In the genomic region with DNA sequence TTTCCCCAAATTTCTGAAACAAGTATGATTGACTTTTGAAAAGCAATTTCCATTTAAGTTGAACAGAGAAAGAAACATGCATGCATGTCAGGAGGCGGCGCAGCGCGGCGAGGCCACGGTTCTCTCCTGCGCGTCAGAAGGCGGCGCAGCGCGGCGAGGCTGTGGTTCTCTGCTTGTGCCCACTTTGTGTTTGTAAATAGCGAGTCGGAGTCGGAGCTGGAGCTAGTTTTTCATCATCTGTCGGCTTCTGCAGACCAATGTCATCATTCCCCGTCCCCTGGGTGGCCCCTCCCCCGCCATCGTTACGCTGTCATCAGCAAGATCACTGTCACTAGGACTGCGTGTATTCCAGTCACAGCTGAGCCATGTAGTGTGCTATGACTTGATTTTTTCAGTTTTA, we compare ENCODE assay signal across 23 cellular contexts. TPM values are rescaled to one million over a fixed set of nuclear protein-coding genes. Genes with fewer than 3 reads are reported as not detected.
A peak's percentile ranks its signal among the peaks of the same experiment; 100 is the strongest.
DNase-seq lines count a peak whose midpoint lies in the region; ATAC-seq and TF ChIP-seq lines count a peak whose summit lies in the region.
"Had no signal": no experiment of that assay in that cellular context is flagged by ENCODE, and none has a peak within 500 bp of the region (broad histone marks: within the 10 kb centered on the region; RNA-seq: fewer than 3 reads in every experiment).

No MANE protein-coding gene starts in this region.

- H3K4me1 Mint-ChIP-seq in immature natural killer cell = peaks cover 52 to 63% of the 10 kb centered on the region in 2 donors

- H3K27ac ChIP-seq in BLaER1 (peak overlapping the region; percentile 86), osteoblast (ENCODE audit: low read depth, low read length) (no peak overlapping the region)
- H3K27ac ChIP-seq: pancreas, RWPE1, uterus had no signal

- H3K4me3 ChIP-seq in BLaER1 (no peak overlapping the region), NB4 (ENCODE audit: low read depth, low read length) (no peak overlapping the region), osteoblast (ENCODE audit: insufficient read depth, low read length) (no peak overlapping the region)
- H3K4me3 ChIP-seq: MG63, pancreas, right lobe of liver, uterus had no signal

- H2AFZ ChIP-seq in osteoblast (ENCODE audit: low read length) = no peak overlapping the region

- no peak for TF ChIP-seq POLR2A in NB4 (IDR thresholded peaks at IDR 0.05; ENCODE audit: extremely low read depth, insufficient read length)

- peak overlapping the region; percentile 95 for H3K4me2 ChIP-seq in BLaER1
- H3K4me2 ChIP-seq in osteoblast (ENCODE audit: insufficient read depth, low read length) = no peak overlapping the region

- H3K9me3 Mint-ChIP-seq in immature natural killer cell = peaks cover 0 to 3% (median 0%) of the 10 kb centered on the region in 6 donors
- H3K9me3 Mint-ChIP-seq: activated T-helper 2 cell treated with anti-CD3 and anti-CD28 coated beads, Interferon-gamma antibody, Interleukin-2, Interleukin-4, amounts not matched to agents 10 μg/mL and 5 μg/mL and 100 μg/mL, durations not matched to agents 14 hours and 24 hours and 36 hours; CD4-positive, alpha-beta T cell had no signal

- H3K36me3 ChIP-seq in BLaER1 (no peaks in the 10 kb centered on the region), osteoblast (ENCODE audit: insufficient read depth, low read length) (no peaks in the 10 kb centered on the region)
- H3K36me3 ChIP-seq: MG63, pancreas, right lobe of liver, uterus had no signal

- peak overlapping the region in 5 of 6 donors; percentile 89 to 95 (median 90) for H3K27ac Mint-ChIP-seq in immature natural killer cell
- H3K27ac Mint-ChIP-seq: activated T-helper 2 cell treated with anti-CD3 and anti-CD28 coated beads, Interferon-gamma antibody, Interleukin-2, Interleukin-4, amounts not matched to agents 10 μg/mL and 5 μg/mL and 100 μg/mL, durations not matched to agents 14 hours and 24 hours and 36 hours; CD4-positive, alpha-beta T cell had no signal

- peak overlapping the region; percentile 65 to 72 (median 68) for H3K4me3 Mint-ChIP-seq in immature natural killer cell

- ATAC-seq in HG03457 (IDR thresholded peaks at IDR 0.05; ENCODE audit: unreplicated experiment) (no peak), GM21619 (IDR thresholded peaks at IDR 0.05; ENCODE audit: unreplicated experiment) (no peak), HG03442 (IDR thresholded peaks at IDR 0.05; ENCODE audit: unreplicated experiment) (no peak)

- TF ChIP-seq CTCF in NB4 (IDR thresholded peaks at IDR 0.05; ENCODE audit: low read depth, low read length) = no peak
- no peak for TF ChIP-seq CTCF in osteoblast (IDR thresholded peaks at IDR 0.05; ENCODE audit: extremely low read depth, low read depth, low read length)

- H3K27me3 ChIP-seq in BLaER1 (no peaks in the 10 kb centered on the region), osteoblast (ENCODE audit: insufficient read depth, low read length) (no peaks in the 10 kb centered on the region)
- H3K27me3 ChIP-seq: MG63, pancreas, right lobe of liver, uterus had no signal

- H4K20me1 ChIP-seq in BLaER1 (peaks cover 72% of the 10 kb centered on the region), osteoblast (ENCODE audit: insufficient read depth, low read length) (peaks cover 62% of the 10 kb centered on the region)

- H3K79me2 ChIP-seq in osteoblast (ENCODE audit: insufficient read depth, low read length) = peaks cover 62% of the 10 kb centered on the region

- H3K36me3 Mint-ChIP-seq in immature natural killer cell = peaks cover 0 to 4% (median 3%) of the 10 kb centered on the region in 3 donors

- peaks cover 26 to 40% (median 27%) of the 10 kb centered on the region in 3 donors for H3K27me3 Mint-ChIP-seq in immature natural killer cell (ENCODE audit: low read depth in 3 of 3)
- H3K27me3 Mint-ChIP-seq: CD4-positive, alpha-beta T cell had no signal

- peak; percentile 47 for DNase-seq in NB4 (ENCODE audit: low read depth)
- DNase-seq in immature natural killer cell = no peak
- DNase-seq in osteoblast (ENCODE audit: insufficient read length, low spot score, missing footprints) = peak; percentile 11
- no peak for DNase-seq in hepatic stellate cell (ENCODE audit: low spot score)
- DNase-seq: activated CD4-positive, alpha-beta T cell treated with anti-CD3 and anti-CD28 coated beads, Interleukin-2, amount 50 U/mL, for 48 hours; activated CD8-positive, alpha-beta memory T cell treated with anti-CD3 and anti-CD28 coated beads, Interleukin-2, amount 50 U/mL, for 48 hours; CD4-positive, alpha-beta T cell; IMR-90; MG63; NCI-H1694; NCI-H2171 treated with DMSO at 0.1 percent for 48 hours; NCI-H748 treated with DMSO at 0.1 percent for 48 hours; stimulated activated CD4-positive, alpha-beta T cell treated with anti-CD3 and anti-CD28 coated beads, Interleukin-15, amount 100 ng/mL, for 24 hours; stimulated activated CD8-positive, alpha-beta memory T cell treated with anti-CD3 and anti-CD28 coated beads, Interleukin-4, amount 100 ng/mL, for 48 hours; uterus had no signal

- H3K9me3 ChIP-seq in BLaER1 (peaks cover under 1% of the 10 kb centered on the region; the same call in 1 of the 2 replicates), osteoblast (ENCODE audit: low read depth, low read length) (no peaks in the 10 kb centered on the region)
- H3K9me3 ChIP-seq: MG63, pancreas, right lobe of liver, uterus had no signal

- peaks cover 70% of the 10 kb centered on the region for H3K4me1 ChIP-seq in BLaER1
- H3K4me1 ChIP-seq in osteoblast (ENCODE audit: insufficient read depth, low read length) = peaks cover 17% of the 10 kb centered on the region
- H3K4me1 ChIP-seq: uterus had no signal

- H3K9ac ChIP-seq in BLaER1 = no peak overlapping the region; the same call in 1 of the 2 replicates

RNA-seq across cellular contexts. Expression of gene INPP5A, which starts 49.1 kb away (rescaled TPM):
- polyA plus RNA-seq in immature natural killer cell = 1 to 10 TPM in 1 of 3 donors, under 1 TPM in 2; 0.30 to 1.7 (median 0.48) TPM
- 20.9 and 22.8 TPM in 2 replicates for total RNA-seq in osteoblast

Comparison
In these comparisons a context has a peak if more than half of its experiments do, and no peak if none do; other contexts are left out.
1. DNase-seq: peak in NB4 (single experiment) and osteoblast (single experiment); none in immature natural killer cell (0 of 3) and hepatic stellate cell (single experiment).